In genomic region chr4:2364654-2365053, GRCh38 we compare ENCODE assay signal across 10 cellular contexts. TPM values are rescaled to one million over a fixed set of nuclear protein-coding genes. Genes with fewer than 3 reads are reported as not detected.
A peak's percentile ranks its signal among the peaks of the same experiment; 100 is the strongest.
DNase-seq lines count a peak whose midpoint lies in the region; ATAC-seq, FAIRE-seq and TF ChIP-seq lines count a peak whose summit lies in the region.
"Had no signal": no experiment of that assay in that cellular context is flagged by ENCODE, and none has a peak within 500 bp of the region (broad histone marks: within the 10 kb centered on the region; RNA-seq: fewer than 3 reads in every experiment).

No MANE protein-coding gene starts in this region.

- H3K27me3 ChIP-seq in astrocyte (ENCODE audit: insufficient read depth, low read length) (peaks cover 16% of the 10 kb centered on the region), right lobe of liver (no peaks in the 10 kb centered on the region)

- H3K4me3 ChIP-seq in astrocyte (ENCODE audit: insufficient read depth, low read depth, low read length) (peak overlapping the region; percentile 54), right lobe of liver (peak overlapping the region; percentile 29 to 44 (median 36))
- H3K4me3 ChIP-seq: A549 had no signal

- no peak overlapping the region for H3K27ac ChIP-seq in astrocyte (ENCODE audit: low read depth, low read length)
- no peak overlapping the region for H3K27ac ChIP-seq in right lobe of liver
- H3K27ac ChIP-seq: A549 had no signal

- H3K79me2 ChIP-seq in astrocyte (ENCODE audit: insufficient read depth, low read length) = no peaks in the 10 kb centered on the region

- H3K4me3 Mint-ChIP-seq in astrocyte (ENCODE audit: unreplicated experiment) = no peak overlapping the region

- no peak for FAIRE-seq in astrocyte (lab: Jason Lieb, UNC)
- FAIRE-seq: A549 had no signal

- TF ChIP-seq POLR2A in right lobe of liver (IDR thresholded peaks at IDR 0.05) = no peak

- peak overlapping the region; percentile 69 for H2AFZ ChIP-seq in astrocyte (ENCODE audit: low read depth, low read length)

- no peak for TF ChIP-seq CTCF in astrocyte (IDR thresholded peaks at IDR 0.05; ENCODE audit: insufficient read depth, low read depth, low read length)
- no peak for TF ChIP-seq CTCF in right lobe of liver (IDR thresholded peaks at IDR 0.05)

- ATAC-seq in right lobe of liver (peak in 2 of 4 donors; percentile 4 to 7), HG02852 (IDR thresholded peaks at IDR 0.05; ENCODE audit: unreplicated experiment) (no peak)
- ATAC-seq: A549 had no signal

- peaks cover 54% of the 10 kb centered on the region for H3K27me3 Mint-ChIP-seq in astrocyte (ENCODE audit: low read depth, unreplicated experiment)

- no peaks in the 10 kb centered on the region for H4K20me1 ChIP-seq in astrocyte (ENCODE audit: insufficient read depth, low read length)

- H3K36me3 ChIP-seq in astrocyte (ENCODE audit: insufficient read depth, low read length) (no peaks in the 10 kb centered on the region), right lobe of liver (no peaks in the 10 kb centered on the region)

- no peaks in the 10 kb centered on the region for H3K36me3 Mint-ChIP-seq in astrocyte (ENCODE audit: low read depth, unreplicated experiment)

- peak overlapping the region; percentile 79 for H3K4me2 ChIP-seq in astrocyte (ENCODE audit: low read length)
- H3K4me2 ChIP-seq: A549 had no signal

- H3K9ac ChIP-seq in astrocyte (ENCODE audit: low read length) = peak overlapping the region; percentile 63

- H3K9me3 ChIP-seq in astrocyte (ENCODE audit: insufficient read depth, low read depth, low read length) (peaks cover 9% of the 10 kb centered on the region), right lobe of liver (no peaks in the 10 kb centered on the region)
- H3K9me3 ChIP-seq: A549 had no signal

- no peaks in the 10 kb centered on the region for H3K4me1 Mint-ChIP-seq in astrocyte (ENCODE audit: low read depth, unreplicated experiment)

- DNase-seq in NCI-H146 (lab: John Stamatoyannopoulos, UW) = peak; percentile 32
- no peak for DNase-seq in NCI-H146 treated with DMSO at 0.1 percent for 48 hours (lab: John Stamatoyannopoulos, UW; ENCODE audit: unreplicated experiment)
- peak; percentile 44 for DNase-seq in astrocyte (ENCODE audit: low read depth)
- peak in 2 of 3 donors; percentile 36 to 47 for DNase-seq in right lobe of liver
- peak; percentile 15 to 31 for DNase-seq in stimulated activated CD8-positive, alpha-beta memory T cell treated with anti-CD3 and anti-CD28 coated beads, Interleukin-2, amount 100 ng/mL, for 1 hour (ENCODE audit: low read depth in 2 of 2)
- DNase-seq in SKM-1 (lab: John Stamatoyannopoulos, UW; ENCODE audit: unreplicated experiment) = no peak
- no peak for DNase-seq in SK-N-DZ (ENCODE audit: low spot score)

- no peaks in the 10 kb centered on the region for H3K4me1 ChIP-seq in astrocyte (ENCODE audit: insufficient read depth, low read length)
- peaks cover 0 to 20% (median 8%) of the 10 kb centered on the region in 4 donors for H3K4me1 ChIP-seq in right lobe of liver
- H3K4me1 ChIP-seq: A549 had no signal

- intact Hi-C loops in right lobe of liver (cut with DNase I) = no loop called here

- H3K27ac Mint-ChIP-seq in astrocyte (ENCODE audit: unreplicated experiment) = no peak overlapping the region

- peaks cover 3% of the 10 kb centered on the region for H3K9me3 Mint-ChIP-seq in astrocyte (ENCODE audit: unreplicated experiment)

- 57% methylated on average over 27 of the region's 47 CpGs for whole genome bisulfite sequencing in right lobe of liver (ENCODE audit: insufficient coverage, low coverage, low lambda C conversion rate, missing lambda C conversion rate)

RNA-seq across cellular contexts. Expression of gene ZFYVE28, which starts 53.8 kb away (rescaled TPM):
- total RNA-seq in astrocyte (0.31 and 0.68 TPM in 2 replicates), right lobe of liver (1 to 10 TPM; 2.5 to 9.6 (median 4.8) TPM)
- 0.77 TPM in 1 of 2 replicates, not detected in the other for polyA plus RNA-seq in SK-N-DZ (2014; cell fraction: cytosol; rRNA removed)
- polyA plus RNA-seq in SK-N-DZ (2014; cell fraction: nucleus; rRNA removed) = 0.91 TPM in 1 of 2 replicates, not detected in the other

RNA-seq across cellular contexts. Expression of gene CFAP99, which starts 54.1 kb away (rescaled TPM):
- total RNA-seq in astrocyte (not detected in 2 replicates), right lobe of liver (under 1 TPM in 5 of 6 experiments, not detected in 1; 0.25 to 0.86 (median 0.29) TPM)
- polyA plus RNA-seq in SK-N-DZ (2014; cell fraction: cytosol; rRNA removed) = not detected in 2 replicates
- not detected in 2 replicates for polyA plus RNA-seq in SK-N-DZ (2014; cell fraction: nucleus; rRNA removed)
- total RNA-seq: SK-MEL-5 had no signal

Comparison
In these comparisons a context has a peak if more than half of its experiments do, and no peak if none do; other contexts are left out.
1. DNase-seq: peak in NCI-H146 (single experiment), astrocyte (single experiment), right lobe of liver (2 of 3) and stimulated activated CD8-positive, alpha-beta memory T cell treated with anti-CD3 and anti-CD28 coated beads, Interleukin-2, amount 100 ng/mL, for 1 hour (2 of 2); none in NCI-H146 treated with DMSO at 0.1 percent for 48 hours (single experiment), SKM-1 (single experiment) and SK-N-DZ (single experiment).